ENCODE assay signal across 22 cellular contexts in genomic region chr3:129644836-129645235, GRCh38.
"Had no signal": no experiment of that assay in that cellular context is flagged by ENCODE, and none has a peak within 500 bp of the region (broad histone marks: within the 10 kb centered on the region; RNA-seq: fewer than 3 reads in every experiment).

No MANE protein-coding gene starts in this region.

- H3K9me3 Mint-ChIP-seq: activated CD4-positive, alpha-beta memory T cell treated with anti-CD3 and anti-CD28 coated beads, Interleukin-2, amount 10 ng/mL, durations not matched to agents 7 days and 5 days; activated naive CD4-positive, alpha-beta T cell treated with anti-CD3 and anti-CD28 coated beads for 36 hours; activated T-cell treated with anti-CD3 and anti-CD28 coated beads, Interleukin-2, amount 50 U/mL, for 72 hours; naive B cell had no signal

- H3K4me1 Mint-ChIP-seq: activated CD4-positive, alpha-beta memory T cell treated with anti-CD3 and anti-CD28 coated beads, Interleukin-2, amount 10 ng/mL, durations not matched to agents 7 days and 5 days had no signal

- ATAC-seq: activated T-cell treated with anti-CD3 and anti-CD28 coated beads, Interleukin-2, amount 50 U/mL, for 72 hours; left colon; sciatic nerve; T-helper 17 cell had no signal

- H3K27me3 Mint-ChIP-seq: activated CD4-positive, alpha-beta memory T cell treated with anti-CD3 and anti-CD28 coated beads, Interleukin-2, amount 10 ng/mL, durations not matched to agents 7 days and 5 days; naive B cell; T-helper 17 cell had no signal

- H3K36me3 ChIP-seq: cardiac muscle cell, upper lobe of right lung had no signal

- DNase-seq: activated CD4-positive, alpha-beta memory T cell treated with anti-CD3 and anti-CD28 coated beads, Interleukin-2, amount 10 ng/mL, durations not matched to agents 7 days and 5 days; activated CD4-positive, alpha-beta T cell treated with anti-CD3 and anti-CD28 coated beads for 48 hours; activated effector memory CD4-positive, alpha-beta T cell treated with Interleukin-2 at 50 U/mL for 16 hours; activated naive CD4-positive, alpha-beta T cell treated with anti-CD3 and anti-CD28 coated beads for 36 hours; activated T-cell treated with anti-CD3 and anti-CD28 coated beads, Interleukin-2, amount 50 U/mL, for 72 hours; amygdala; cortex of kidney; erythroblast; foreskin fibroblast; heart right ventricle; left colon; naive B cell; occipital lobe; posterior cingulate gyrus; small intestine; stimulated activated naive CD4-positive, alpha-beta T cell; T-helper 17 cell; testis; upper lobe of right lung had no signal

- H3K27ac Mint-ChIP-seq: activated CD4-positive, alpha-beta memory T cell treated with anti-CD3 and anti-CD28 coated beads, Interleukin-2, amount 10 ng/mL, durations not matched to agents 7 days and 5 days; activated naive CD4-positive, alpha-beta T cell treated with anti-CD3 and anti-CD28 coated beads for 36 hours; activated T-cell treated with anti-CD3 and anti-CD28 coated beads, Interleukin-2, amount 50 U/mL, for 72 hours; naive B cell; T-helper 17 cell had no signal

- H3K27ac ChIP-seq: cardiac muscle cell, heart right ventricle, testis, upper lobe of right lung had no signal

- H3K27me3 ChIP-seq: cardiac muscle cell, heart right ventricle, testis, upper lobe of right lung had no signal

- H3K4me3 ChIP-seq: cardiac muscle cell, heart right ventricle, lung, testis, upper lobe of right lung had no signal

- H3K9me3 ChIP-seq: heart right ventricle, testis, upper lobe of right lung had no signal

- H3K36me3 Mint-ChIP-seq: naive B cell had no signal

- H3K4me3 Mint-ChIP-seq: activated CD4-positive, alpha-beta memory T cell treated with anti-CD3 and anti-CD28 coated beads, Interleukin-2, amount 10 ng/mL, durations not matched to agents 7 days and 5 days; activated naive CD4-positive, alpha-beta T cell treated with anti-CD3 and anti-CD28 coated beads for 36 hours; activated T-cell treated with anti-CD3 and anti-CD28 coated beads, Interleukin-2, amount 50 U/mL, for 72 hours; naive B cell; T-helper 17 cell had no signal
